In genomic region chr5:119319401-119319800, GRCh38 we compare ENCODE assay signal across 24 cellular contexts. TPM values are rescaled to one million over a fixed set of nuclear protein-coding genes. Genes with fewer than 3 reads are reported as not detected.
DNase-seq lines count a peak whose midpoint lies in the region; ATAC-seq and TF ChIP-seq lines count a peak whose summit lies in the region.
"Had no signal": no experiment of that assay in that cellular context is flagged by ENCODE, and none has a peak within 500 bp of the region (broad histone marks: within the 10 kb centered on the region; RNA-seq: fewer than 3 reads in every experiment).

No MANE protein-coding gene starts in this region.

- peaks cover 22% of the 10 kb centered on the region for H3K4me1 Mint-ChIP-seq in Caco-2 (ENCODE audit: low read depth, unreplicated experiment)
- H3K4me1 Mint-ChIP-seq in immature natural killer cell, result peaks cover 85 to 92% of the 10 kb centered on the region in 2 donors

- H3K4me1 ChIP-seq in BLaER1 treated with 17β-estradiol and CSF1 and Interleukin-3, amounts not matched to agents 10 nM and 100 nM, result peaks cover 83 to 99% (median 95%) of the 10 kb centered on the region in 10 experiments
- H3K4me1 ChIP-seq in Caco-2, result peaks cover 25% of the 10 kb centered on the region

- H3K27ac Mint-ChIP-seq in Caco-2 (ENCODE audit: unreplicated experiment) (peak overlapping the region; percentile 5), immature natural killer cell (peak overlapping the region; percentile 7 to 75 (median 31))

- H3K9me3 Mint-ChIP-seq in Caco-2 (ENCODE audit: unreplicated experiment), result no peaks in the 10 kb centered on the region
- no peaks in the 10 kb centered on the region for H3K9me3 Mint-ChIP-seq in immature natural killer cell
- H3K9me3 Mint-ChIP-seq: central memory CD8-positive, alpha-beta T cell had no signal

- BruUV-seq in Caco-2 (replicated peaks; lab: Mats Ljungman, UMichigan), result no TSS peak

- H3K36me3 Mint-ChIP-seq in Caco-2 (ENCODE audit: insufficient read depth, unreplicated experiment) (no peaks in the 10 kb centered on the region), immature natural killer cell (peaks cover 0 to 10% (median 4%) of the 10 kb centered on the region in 3 donors)

- H3K4me3 Mint-ChIP-seq in Caco-2 (ENCODE audit: unreplicated experiment) (no peak overlapping the region), immature natural killer cell (no peak overlapping the region)
- H3K4me3 Mint-ChIP-seq: central memory CD8-positive, alpha-beta T cell had no signal

- H3K36me3 ChIP-seq in BLaER1 treated with 17β-estradiol and CSF1 and Interleukin-3, amounts not matched to agents 10 nM and 100 nM, result no peaks in the 10 kb centered on the region; a peak in 1 of 22 replicates
- no peaks in the 10 kb centered on the region for H3K36me3 ChIP-seq in Caco-2 (ENCODE audit: control insufficient read depth, insufficient read depth, low read length)
- no peaks in the 10 kb centered on the region for H3K36me3 ChIP-seq in WERI-Rb-1
- H3K36me3 ChIP-seq: esophagus squamous epithelium, HAP-1, left lung, SJSA1 had no signal

- no peaks in the 10 kb centered on the region for H3K27me3 Mint-ChIP-seq in Caco-2 (ENCODE audit: insufficient read depth, unreplicated experiment)
- H3K27me3 Mint-ChIP-seq in immature natural killer cell (ENCODE audit: low read depth in 3 of 3), result no peaks in the 10 kb centered on the region
- H3K27me3 Mint-ChIP-seq: central memory CD8-positive, alpha-beta T cell had no signal

- POLR2A ChIA-PET in Caco-2 (lab: Charles Lee), result no interaction called here

- H3K27me3 ChIP-seq in BLaER1 treated with 17β-estradiol and CSF1 and Interleukin-3, amounts not matched to agents 10 nM and 100 nM, result no peaks in the 10 kb centered on the region
- H3K27me3 ChIP-seq in Caco-2 (replicated peaks; ENCODE audit: control insufficient read depth, insufficient read depth, low read length) (no peaks in the 10 kb centered on the region), WERI-Rb-1 (ENCODE audit: insufficient read depth, low read depth, severe bottlenecking) (no peaks in the 10 kb centered on the region)
- H3K27me3 ChIP-seq: esophagus squamous epithelium, left lung, SJSA1 had no signal

- no peaks in the 10 kb centered on the region for H3K9me3 ChIP-seq in BLaER1 treated with 17β-estradiol and CSF1 and Interleukin-3, amounts not matched to agents 10 nM and 100 nM (replicated peaks in 1 of 11)
- no peaks in the 10 kb centered on the region for H3K9me3 ChIP-seq in Caco-2
- no peaks in the 10 kb centered on the region for H3K9me3 ChIP-seq in WERI-Rb-1 (ENCODE audit: severe bottlenecking)
- H3K9me3 ChIP-seq: esophagus squamous epithelium, HAP-1, left lung, SJSA1 had no signal

- H4K20me1 ChIP-seq in BLaER1 treated with 17β-estradiol and CSF1 and Interleukin-3, amounts not matched to agents 10 nM and 100 nM, result peaks cover 0 to 4% (median 0%) of the 10 kb centered on the region in 11 experiments; a peak in 3 of 22 replicates

- ATAC-seq in HG03175 (IDR thresholded peaks at IDR 0.05; ENCODE audit: unreplicated experiment), result no peak
- ATAC-seq: GM12878; left lung; PC-3; stimulated activated naive CD8-positive, alpha-beta T cell treated with anti-CD3 and anti-CD28 coated beads, Interleukin-15, Interleukin-2, amounts not matched to agents 100 U/mL and 50 U/mL, for 24 hours had no signal

- H3K9ac ChIP-seq in BLaER1 treated with 17β-estradiol and CSF1 and Interleukin-3, amounts not matched to agents 10 nM and 100 nM, result no peak overlapping the region

- intact Hi-C loops in Caco-2 (cut with micrococcal nuclease; ENCODE audit: unreplicated experiment), result loop anchor here (5.0 kb wide), 1 partner anchor 332 kb away; the partner anchor contains the start of gene DTWD2

- H3K4me3 ChIP-seq in BLaER1 treated with 17β-estradiol and CSF1 and Interleukin-3, amounts not matched to agents 10 nM and 100 nM, result no peak overlapping the region
- H3K4me3 ChIP-seq in Caco-2 (ENCODE audit: low read depth, low read length) (no peak overlapping the region), WERI-Rb-1 (ENCODE audit: low read depth, low read length) (no peak overlapping the region)
- H3K4me3 ChIP-seq: esophagus squamous epithelium, GM12878, HAP-1, left lung, SJSA1 had no signal

- no peak for TF ChIP-seq CTCF in Caco-2 (IDR thresholded peaks at IDR 0.05; ENCODE audit: insufficient read depth in 1 of 2, low read depth in 1 of 2, low read length in 1 of 2, severe bottlenecking in 1 of 2, unreplicated experiment in 1 of 2)
- TF ChIP-seq CTCF in WERI-Rb-1 (IDR thresholded peaks at IDR 0.05; ENCODE audit: low read depth, low read length), result no peak

- 0 out of 22 replicates have a peak overlapping the region, but pooled peaks of 4 of the 11 experiments have one; percentile 18 to 52 (median 42) for H3K27ac ChIP-seq in BLaER1 treated with 17β-estradiol and CSF1 and Interleukin-3, amounts not matched to agents 10 nM and 100 nM
- peak overlapping the region; percentile 49 for H3K27ac ChIP-seq in WERI-Rb-1
- H3K27ac ChIP-seq: esophagus squamous epithelium, left lung, SJSA1 had no signal

- CTCF ChIA-PET in Caco-2 (lab: Charles Lee), result no interaction called here

- H3K4me2 ChIP-seq in BLaER1 treated with 17β-estradiol and CSF1 and Interleukin-3, amounts not matched to agents 10 nM and 100 nM, result peak overlapping the region in 9 of 11 experiments; percentile 15 to 81 (median 74); a peak in 13 of 22 replicates

- DNase-seq in Caco-2 (no peak), WERI-Rb-1 (no peak), immature natural killer cell (no peak), AG08395 (ENCODE audit: low spot score) (no peak), pons (ENCODE audit: low spot score) (no peak)
- DNase-seq: activated CD4-positive, CD25-positive, alpha-beta regulatory T cell treated with anti-CD3 and anti-CD28 coated beads, Interleukin-2, amount 50 U/mL, for 72 hours; DMS 273 treated with DMSO at 0.1 percent for 48 hours; effector CD8-positive, alpha-beta T cell; esophagus squamous epithelium; GF-D8; KG1; left lung; NCI-H1105; NCI-H526 treated with DMSO at 0.1 percent for 48 hours; nucleus accumbens; PC-3; stimulated activated naive CD8-positive, alpha-beta T cell treated with anti-CD3 and anti-CD28 coated beads, Interleukin-15, Interleukin-2, amounts not matched to agents 100 U/mL and 50 U/mL, for 24 hours; T-helper 9 cell had no signal

RNA-seq across cellular contexts. Expression of gene TNFAIP8, which starts 36.4 kb away (rescaled TPM):
- 7.4 and 8.8 TPM in 2 replicates for total RNA-seq in Caco-2 (2022)
- 100 to 1,000 TPM in 2 of 3 donors, 10 to 100 TPM in 1; 99.7 to 162 (median 132) TPM for polyA plus RNA-seq in immature natural killer cell
